ENCODE assay signal across 22 cellular contexts in the genomic region with DNA sequence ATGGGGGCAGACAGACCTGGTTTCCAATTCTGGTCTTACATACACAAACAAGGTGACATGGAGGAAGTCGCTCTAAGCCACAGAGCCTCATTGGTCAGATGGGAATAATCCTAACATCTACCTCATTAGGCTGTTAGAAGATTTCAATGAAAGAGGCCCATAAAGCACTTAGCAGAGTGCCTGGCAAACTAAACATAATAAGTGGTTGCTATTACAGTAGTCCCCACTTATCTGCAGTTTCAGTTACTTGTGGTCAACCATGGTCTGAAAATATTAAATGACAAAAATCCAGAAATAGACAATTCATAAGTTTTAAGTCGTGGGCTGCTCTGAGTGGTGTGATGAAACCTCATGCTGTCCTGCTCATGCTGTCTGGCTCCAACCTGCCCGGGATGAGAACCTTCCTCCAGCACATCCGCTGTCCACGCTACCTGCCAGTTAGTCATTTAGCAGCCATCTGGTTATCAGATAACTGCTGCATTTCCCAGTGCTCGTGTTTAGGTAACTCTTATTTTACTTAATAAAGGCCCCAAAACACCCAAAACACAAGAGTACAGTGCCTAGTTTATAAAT.
"Had no signal": no experiment of that assay in that cellular context is flagged by ENCODE, and none has a peak within 500 bp of the region (broad histone marks: within the 10 kb centered on the region; RNA-seq: fewer than 3 reads in every experiment).

No MANE protein-coding gene starts in this region.

- H3K4me3 ChIP-seq: coronary artery, SK-N-MC had no signal

- H3K27ac ChIP-seq: coronary artery, SK-N-MC, VCaP had no signal

- DNase-seq: activated CD4-positive, alpha-beta memory T cell treated with anti-CD3 and anti-CD28 coated beads, Interleukin-2, amount 10 ng/mL, durations not matched to agents 7 days and 5 days; activated CD4-positive, alpha-beta T cell treated with anti-CD3 and anti-CD28 coated beads for 36 hours; activated CD4-positive, alpha-beta T cell treated with anti-CD3 and anti-CD28 coated beads, Interleukin-2, amount 50 U/mL, for 1 hour; activated gamma-delta T cell; activated naive CD4-positive, alpha-beta T cell treated with anti-CD3 and anti-CD28 coated beads for 36 hours; activated T-cell treated with anti-CD3 and anti-CD28 coated beads for 4 hours; activated T-cell treated with anti-CD3 and anti-CD28 coated beads, Interleukin-2, amount 50 U/mL, for 48 hours; amygdala; KG1; NCI-H1092; NCI-H146; NCI-H187 treated with DMSO at 0.1 percent for 48 hours; NCI-H2081 treated with DMSO at 0.1 percent for 48 hours; NCI-H446 treated with DMSO at 0.1 percent for 48 hours; NCI-H526 treated with DMSO at 0.1 percent for 48 hours; NK-92 treated with Interleukin-12 subunit alpha and Interleukin-12 subunit beta, amount 100 ng/mL, for 24 hours; OCI-M1; RPMI8226; T-helper 1 cell had no signal
